Comparison of ENCODE assay signal across 19 cellular contexts in genomic region chr9:81234924-81235610, GRCh38.
"Had no signal": no experiment of that assay in that cellular context is flagged by ENCODE, and none has a peak within 500 bp of the region (broad histone marks: within the 10 kb centered on the region; RNA-seq: fewer than 3 reads in every experiment).

No MANE protein-coding gene starts in this region.

- H3K27ac Mint-ChIP-seq: activated CD4-positive, alpha-beta memory T cell treated with anti-CD3 and anti-CD28 coated beads, Interleukin-2, amount 10 ng/mL, durations not matched to agents 7 days and 5 days; activated CD8-positive, alpha-beta memory T cell treated with anti-CD3 and anti-CD28 coated beads, Interleukin-2, amount 10 ng/mL, durations not matched to agents 7 days and 5 days; activated naive CD8-positive, alpha-beta T cell treated with anti-CD3 and anti-CD28 coated beads for 36 hours; endodermal cell; naive thymus-derived CD4-positive, alpha-beta T cell; type B pancreatic cell; WTC11 had no signal

- H3K9me3 Mint-ChIP-seq: activated naive CD8-positive, alpha-beta T cell treated with anti-CD3 and anti-CD28 coated beads for 36 hours; endodermal cell; WTC11 had no signal

- ATAC-seq: activated CD8-positive, alpha-beta memory T cell treated with anti-CD3 and anti-CD28 coated beads, Interleukin-2, amount 10 ng/mL, durations not matched to agents 7 days and 5 days; left ventricle myocardium superior; naive thymus-derived CD4-positive, alpha-beta T cell; right lobe of liver; WTC11 had no signal

- H3K27me3 Mint-ChIP-seq: activated CD4-positive, alpha-beta memory T cell treated with anti-CD3 and anti-CD28 coated beads, Interleukin-2, amount 10 ng/mL, durations not matched to agents 7 days and 5 days; activated CD8-positive, alpha-beta memory T cell treated with anti-CD3 and anti-CD28 coated beads, Interleukin-2, amount 10 ng/mL, durations not matched to agents 7 days and 5 days; activated naive CD8-positive, alpha-beta T cell treated with anti-CD3 and anti-CD28 coated beads for 36 hours; naive thymus-derived CD4-positive, alpha-beta T cell; type B pancreatic cell had no signal

- H3K4me1 ChIP-seq: parathyroid adenoma, testis had no signal

- H3K4me3 Mint-ChIP-seq: activated CD4-positive, alpha-beta memory T cell treated with anti-CD3 and anti-CD28 coated beads, Interleukin-2, amount 10 ng/mL, durations not matched to agents 7 days and 5 days; activated CD8-positive, alpha-beta memory T cell treated with anti-CD3 and anti-CD28 coated beads, Interleukin-2, amount 10 ng/mL, durations not matched to agents 7 days and 5 days; activated naive CD8-positive, alpha-beta T cell treated with anti-CD3 and anti-CD28 coated beads for 36 hours; endodermal cell; naive thymus-derived CD4-positive, alpha-beta T cell; type B pancreatic cell; WTC11 had no signal

- DNase-seq: activated CD4-positive, alpha-beta memory T cell treated with anti-CD3 and anti-CD28 coated beads, Interleukin-2, amount 10 ng/mL, durations not matched to agents 7 days and 5 days; activated CD4-positive, alpha-beta T cell treated with anti-CD3 and anti-CD28 coated beads for 4 hours; activated CD8-positive, alpha-beta memory T cell treated with anti-CD3 and anti-CD28 coated beads, Interleukin-2, amount 10 ng/mL, durations not matched to agents 7 days and 5 days; activated naive CD4-positive, alpha-beta T cell; activated naive CD8-positive, alpha-beta T cell treated with anti-CD3 and anti-CD28 coated beads for 36 hours; amniotic stem cell; dorsolateral prefrontal cortex; endodermal cell; foreskin fibroblast; left ventricle myocardium superior; naive thymus-derived CD4-positive, alpha-beta T cell; right lobe of liver; stimulated activated CD4-positive, alpha-beta T cell treated with anti-CD3 and anti-CD28 coated beads, Interleukin-4, amount 100 ng/mL, for 1 hour; testis had no signal

- H3K36me3 Mint-ChIP-seq: activated CD8-positive, alpha-beta memory T cell treated with anti-CD3 and anti-CD28 coated beads, Interleukin-2, amount 10 ng/mL, durations not matched to agents 7 days and 5 days; activated naive CD8-positive, alpha-beta T cell treated with anti-CD3 and anti-CD28 coated beads for 36 hours; naive thymus-derived CD4-positive, alpha-beta T cell; type B pancreatic cell; WTC11 had no signal

- H3K27me3 ChIP-seq: dorsolateral prefrontal cortex, right lobe of liver, testis had no signal

- H3K9me3 ChIP-seq: right lobe of liver, testis had no signal

- H3K4me3 ChIP-seq: dorsolateral prefrontal cortex, right lobe of liver, smooth muscle cell, testis had no signal

- H3K4me2 ChIP-seq: smooth muscle cell had no signal

- H3K9ac ChIP-seq: parathyroid adenoma had no signal

- H3K36me3 ChIP-seq: right lobe of liver had no signal

- H2AFZ ChIP-seq: parathyroid adenoma had no signal

- H3K27ac ChIP-seq: dorsolateral prefrontal cortex, epithelial cell of prostate, parathyroid adenoma, right lobe of liver, testis had no signal

- H3K79me2 ChIP-seq: parathyroid adenoma had no signal

- H3K4me1 Mint-ChIP-seq: activated CD4-positive, alpha-beta memory T cell treated with anti-CD3 and anti-CD28 coated beads, Interleukin-2, amount 10 ng/mL, durations not matched to agents 7 days and 5 days; activated CD8-positive, alpha-beta memory T cell treated with anti-CD3 and anti-CD28 coated beads, Interleukin-2, amount 10 ng/mL, durations not matched to agents 7 days and 5 days; activated naive CD8-positive, alpha-beta T cell treated with anti-CD3 and anti-CD28 coated beads for 36 hours; naive thymus-derived CD4-positive, alpha-beta T cell; WTC11 had no signal
